20 cellular contexts compared by ENCODE assay signal in genomic region chr4:4377683-4378082, GRCh38. TPM values are rescaled to one million over a fixed set of nuclear protein-coding genes. Genes with fewer than 3 reads are reported as not detected.
"Had no signal": no experiment of that assay in that cellular context is flagged by ENCODE, and none has a peak within 500 bp of the region (broad histone marks: within the 10 kb centered on the region; RNA-seq: fewer than 3 reads in every experiment).

No MANE protein-coding gene starts in this region.

- ATAC-seq: activated CD8-positive, alpha-beta memory T cell treated with anti-CD3 and anti-CD28 coated beads, Interleukin-2, amount 10 ng/mL, durations not matched to agents 7 days and 5 days; left lobe of liver; mucosa of descending colon; naive thymus-derived CD8-positive, alpha-beta T cell; stimulated activated naive B cell treated with anti-CD40 and anti-IgM and Interleukin-4, amounts not matched to agents 10 μg/mL and 1 μg/mL and 100 μg/mL, for 72 hours; T-cell; upper lobe of right lung had no signal

- H3K4me3 ChIP-seq: esophagus muscularis mucosa, mucosa of descending colon, upper lobe of right lung had no signal

- DNase-seq: activated CD4-positive, alpha-beta memory T cell treated with anti-CD3 and anti-CD28 coated beads, Interleukin-2, amount 10 ng/mL, durations not matched to agents 7 days and 5 days; activated CD4-positive, alpha-beta T cell treated with anti-CD3 and anti-CD28 coated beads for 48 hours; activated CD4-positive, CD25-positive, alpha-beta regulatory T cell; activated CD8-positive, alpha-beta memory T cell treated with anti-CD3 and anti-CD28 coated beads, Interleukin-2, amount 10 ng/mL, durations not matched to agents 7 days and 5 days; dermis blood vessel endothelial cell; effector memory CD4-positive, alpha-beta T cell; hypothalamus; mucosa of descending colon; naive thymus-derived CD8-positive, alpha-beta T cell; nucleus accumbens; stimulated activated naive B cell treated with anti-CD40 and anti-IgM and Interleukin-4, amounts not matched to agents 10 μg/mL and 1 μg/mL and 100 μg/mL, for 72 hours; T-cell; T-helper 9 cell; upper lobe of right lung had no signal

- H3K4me1 ChIP-seq: esophagus muscularis mucosa, upper lobe of right lung had no signal

- H3K27me3 Mint-ChIP-seq: activated naive CD8-positive, alpha-beta T cell had no signal

- H3K4me1 Mint-ChIP-seq: activated CD4-positive, alpha-beta memory T cell treated with anti-CD3 and anti-CD28 coated beads, Interleukin-2, amount 10 ng/mL, durations not matched to agents 7 days and 5 days; activated CD8-positive, alpha-beta memory T cell treated with anti-CD3 and anti-CD28 coated beads, Interleukin-2, amount 10 ng/mL, durations not matched to agents 7 days and 5 days; memory B cell; stimulated activated naive B cell treated with anti-CD40 and anti-IgM and Interleukin-4, amounts not matched to agents 10 μg/mL and 1 μg/mL and 100 μg/mL, for 72 hours; T-cell had no signal

- H3K27ac ChIP-seq: esophagus muscularis mucosa, upper lobe of right lung had no signal

- H3K27me3 ChIP-seq: upper lobe of right lung had no signal

- H3K36me3 Mint-ChIP-seq: activated CD8-positive, alpha-beta memory T cell treated with anti-CD3 and anti-CD28 coated beads, Interleukin-2, amount 10 ng/mL, durations not matched to agents 7 days and 5 days; activated naive CD8-positive, alpha-beta T cell; naive thymus-derived CD8-positive, alpha-beta T cell; T-cell had no signal

- H3K4me3 Mint-ChIP-seq: activated CD4-positive, alpha-beta memory T cell treated with anti-CD3 and anti-CD28 coated beads, Interleukin-2, amount 10 ng/mL, durations not matched to agents 7 days and 5 days; activated CD8-positive, alpha-beta memory T cell treated with anti-CD3 and anti-CD28 coated beads, Interleukin-2, amount 10 ng/mL, durations not matched to agents 7 days and 5 days; activated naive CD8-positive, alpha-beta T cell; memory B cell; naive thymus-derived CD8-positive, alpha-beta T cell; stimulated activated naive B cell treated with anti-CD40 and anti-IgM and Interleukin-4, amounts not matched to agents 10 μg/mL and 1 μg/mL and 100 μg/mL, for 72 hours; T-cell had no signal

- H3K27ac Mint-ChIP-seq: activated CD4-positive, alpha-beta memory T cell treated with anti-CD3 and anti-CD28 coated beads, Interleukin-2, amount 10 ng/mL, durations not matched to agents 7 days and 5 days; activated CD8-positive, alpha-beta memory T cell treated with anti-CD3 and anti-CD28 coated beads, Interleukin-2, amount 10 ng/mL, durations not matched to agents 7 days and 5 days; activated naive CD8-positive, alpha-beta T cell; memory B cell; naive thymus-derived CD8-positive, alpha-beta T cell; progenitor cell of endocrine pancreas; stimulated activated naive B cell treated with anti-CD40 and anti-IgM and Interleukin-4, amounts not matched to agents 10 μg/mL and 1 μg/mL and 100 μg/mL, for 72 hours; T-cell had no signal

- H3K36me3 ChIP-seq: esophagus muscularis mucosa, upper lobe of right lung had no signal

- H3K9me3 ChIP-seq: mucosa of descending colon, upper lobe of right lung had no signal

RNA-seq across cellular contexts. Expression of gene NSG1, which starts 9.2 kb away (rescaled TPM):
- total RNA-seq: dermis blood vessel endothelial cell, glomerular endothelial cell had no signal
